ENCODE assay signal across 8 cellular contexts in the genomic region with DNA sequence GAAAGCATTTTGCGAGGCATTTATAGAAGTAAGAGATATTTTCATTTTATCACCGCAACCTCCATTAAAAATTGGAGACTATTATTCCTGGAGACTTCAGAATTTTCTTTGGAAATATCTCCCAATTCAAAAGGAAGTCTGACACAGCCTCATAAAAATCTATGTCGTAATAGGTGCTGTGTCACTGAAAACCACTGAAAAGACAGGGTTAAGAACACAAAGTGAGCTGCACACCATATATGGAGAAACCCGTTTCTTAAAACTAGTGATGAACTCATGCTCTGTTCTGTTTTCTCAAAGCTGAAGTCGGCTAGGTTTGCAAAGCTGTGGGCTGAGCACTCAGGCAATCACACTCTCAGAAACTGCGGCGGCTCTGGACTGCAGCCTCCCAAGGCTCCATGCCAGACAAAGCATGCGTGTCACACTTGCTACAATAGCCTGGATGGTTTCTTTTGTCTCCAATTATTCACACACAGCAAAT. TPM values are rescaled to one million over a fixed set of nuclear protein-coding genes. Genes with fewer than 3 reads are reported as not detected.
A peak's percentile ranks its signal among the peaks of the same experiment; 100 is the strongest.
DNase-seq lines count a peak whose midpoint lies in the region; TF ChIP-seq lines count a peak whose summit lies in the region.

A gene (plus strand): TSS at position 287 of the 481 bp plus-strand sequence. CDS start 126 bp downstream, at position 413.

- peak within 1 kb of the TSS in 20 of 21 experiments; percentile 31 to 90 (median 76) for H3K27ac ChIP-seq in skin epidermis

- peak in 8 of 14 donors; percentile 7 to 44 (median 24) for DNase-seq in C1 segment of cervical spinal cord (lab: John Stamatoyannopoulos, UW)
- peak; percentile 69 for DNase-seq in GM20000 (ENCODE audit: low spot score)
- peak; percentile 54 for DNase-seq in HT-29 (ENCODE audit: low spot score)
- peak in 47 of 58 donors; percentile 2 to 68 (median 26) for DNase-seq in anterior cingulate cortex (lab: John Stamatoyannopoulos, UW)
- peak in 33 of 51 donors; percentile 1 to 71 (median 18) for DNase-seq in hypothalamus (lab: John Stamatoyannopoulos, UW)
- DNase-seq in NCI-H128 (lab: John Stamatoyannopoulos, UW; ENCODE audit: unreplicated experiment) = no peak

- intact Hi-C loops in T-helper 2 cell treated with Interferon-gamma antibody and Interleukin-4, amounts not matched to agents 100 ng/mL and 5 ng/mL, for 36 hours (cut with micrococcal nuclease) = loop anchor here (1.0 to 10.0 kb wide), 7 partner anchors 31 to 946 kb away; a partner anchor contains a TSS

- peak within 1 kb of the TSS; percentile 29 to 42 (median 35) for H3K4me3 ChIP-seq in skin epidermis

- no peak for TF ChIP-seq CTCF in GM20000 (IDR thresholded peaks at IDR 0.05; ENCODE audit: extremely low read depth, missing control alignments)

RNA-seq across cellular contexts. Expression of the gene that starts here (rescaled TPM):
- 0.52 and 1.2 TPM in 2 replicates for total RNA-seq in HT-29 (2014; rRNA removed; shearing (Covaris generic))
- 21.8 and 23.5 TPM in 2 replicates for total RNA-seq in T-helper 2 cell treated with Interferon-gamma antibody and Interleukin-4, amounts not matched to agents 100 ng/mL and 5 ng/mL, for 36 hours

Comparison
In these comparisons a context has a peak if more than half of its experiments do, and no peak if none do; other contexts are left out.
1. RNA of the gene that starts here (total RNA-seq): 21.8 to 23.5 TPM in T-helper 2 cell treated with Interferon-gamma antibody and Interleukin-4, amounts not matched to agents 100 ng/mL and 5 ng/mL, for 36 hours; 0.52 to 1.2 TPM in HT-29; every median in the first group is over 10 times any median in the second.